13 cellular contexts compared by ENCODE assay signal in genomic region chr2:188326669-188327301, GRCh38. TPM values are rescaled to one million over a fixed set of nuclear protein-coding genes. Genes with fewer than 3 reads are reported as not detected.
A peak's percentile ranks its signal among the peaks of the same experiment; 100 is the strongest.
DNase-seq lines count a peak whose midpoint lies in the region; ATAC-seq and TF ChIP-seq lines count a peak whose summit lies in the region.
"Had no signal": no experiment of that assay in that cellular context is flagged by ENCODE, and none has a peak within 500 bp of the region (broad histone marks: within the 10 kb centered on the region; RNA-seq: fewer than 3 reads in every experiment).

No MANE protein-coding gene starts in this region.

- H3K4me3 ChIP-seq in fibroblast of the aortic adventitia (ENCODE audit: low read depth, low read length) = no peak overlapping the region
- H3K4me3 ChIP-seq: SJSA1, stomach had no signal

- no peak for ATAC-seq in GM19452 (IDR thresholded peaks at IDR 0.05; ENCODE audit: unreplicated experiment)

- peak; percentile 50 for DNase-seq in HCEC 1CT
- DNase-seq in RPMI8226 = peak; percentile 71
- peak; percentile 82 for DNase-seq in fibroblast of the aortic adventitia (ENCODE audit: low read depth)
- peak; percentile 36 for DNase-seq in renal cortical epithelial cell (ENCODE audit: low read depth)
- DNase-seq in stimulated activated CD4-positive, alpha-beta T cell treated with anti-CD3 and anti-CD28 coated beads, Interleukin-4, amount 100 ng/mL, for 1 hour = no peak
- no peak for DNase-seq in NCI-H1105 (lab: John Stamatoyannopoulos, UW)
- no peak for DNase-seq in DMS79 treated with DMSO at 0.1 percent for 48 hours (lab: John Stamatoyannopoulos, UW)
- DNase-seq: central memory CD4-positive, alpha-beta T cell; NCI-H2227 treated with DMSO at 0.1 percent for 48 hours; stimulated activated CD4-positive, alpha-beta T cell treated with anti-CD3 and anti-CD28 coated beads, Interleukin-4, amount 100 ng/mL, for 24 hours; stomach had no signal

- TF ChIP-seq CTCF in fibroblast of the aortic adventitia (IDR thresholded peaks at IDR 0.05; ENCODE audit: insufficient read depth, low read length) = no peak

RNA-seq across cellular contexts. Expression of gene GULP1, which starts 35.1 kb away (rescaled TPM):
- total RNA-seq in fibroblast of the aortic adventitia (ENCODE audit: low replicate concordance) (30.5 and 42.7 TPM in 2 replicates), renal cortical epithelial cell (130 and 159 TPM in 2 replicates)

Comparison
In these comparisons a context has a peak if more than half of its experiments do, and no peak if none do; other contexts are left out.
1. DNase-seq: peak in HCEC 1CT (single experiment), RPMI8226 (single experiment), fibroblast of the aortic adventitia (single experiment) and renal cortical epithelial cell (single experiment); none in stimulated activated CD4-positive, alpha-beta T cell treated with anti-CD3 and anti-CD28 coated beads, Interleukin-4, amount 100 ng/mL, for 1 hour (single experiment), NCI-H1105 (single experiment) and DMS79 treated with DMSO at 0.1 percent for 48 hours (single experiment).